8 cellular contexts compared by ENCODE assay signal in genomic region chr1:23424171-23424959, GRCh38. TPM values are rescaled to one million over a fixed set of nuclear protein-coding genes. Genes with fewer than 3 reads are reported as not detected.
A peak's percentile ranks its signal among the peaks of the same experiment; 100 is the strongest.
DNase-seq lines count a peak whose midpoint lies in the region; ATAC-seq and TF ChIP-seq lines count a peak whose summit lies in the region.

TCEA3 (minus strand) TSS chr1:23424748; CDS start chr1:23424633, 115 bp downstream.

- H3K36me3 ChIP-seq in cardiac muscle cell: no peaks in the 10 kb centered on the region
- no peaks in the 10 kb centered on the region for H3K36me3 ChIP-seq in prostate gland

- H3K9me3 Mint-ChIP-seq in activated T-helper 1 cell treated with anti-CD3 and anti-CD28 coated beads, Interleukin-12 subunit alpha, Interleukin-12 subunit beta, Interleukin-2, Interleukin-4 antibody, amounts not matched to agents 30 ng/mL and 10 ng/mL and 1 ng/mL, durations not matched to agents 14 hours and 24 hours and 36 hours: no peaks in the 10 kb centered on the region

- DNase-seq in DMS 273 (lab: John Stamatoyannopoulos, UW; ENCODE audit: unreplicated experiment) (peak; percentile 73), DMS 273 treated with DMSO at 0.1 percent for 48 hours (lab: John Stamatoyannopoulos, UW) (no peak), cardiac muscle cell (ENCODE audit: low read depth in 1 of 2, low spot score in 1 of 2) (peak in 1 of 2 donors; percentile 88), prostate gland (ENCODE audit: low spot score) (peak; percentile 64), SW480 (ENCODE audit: low spot score) (no peak)
- DNase-seq in activated T-helper 1 cell treated with anti-CD3 and anti-CD28 coated beads, Interleukin-12 subunit alpha, Interleukin-12 subunit beta, Interleukin-2, Interleukin-4 antibody, amounts not matched to agents 30 ng/mL and 10 ng/mL and 1 ng/mL, durations not matched to agents 14 hours and 24 hours and 36 hours (ENCODE audit: low spot score): no peak
- DNase-seq in NK-92 treated with Interleukin-12 subunit alpha and Interleukin-12 subunit beta, amount 100 ng/mL, for 24 hours (lab: John Stamatoyannopoulos, UW): no peak

- H3K27me3 Mint-ChIP-seq in activated T-helper 1 cell treated with anti-CD3 and anti-CD28 coated beads, Interleukin-12 subunit alpha, Interleukin-12 subunit beta, Interleukin-2, Interleukin-4 antibody, amounts not matched to agents 30 ng/mL and 10 ng/mL and 1 ng/mL, durations not matched to agents 14 hours and 24 hours and 36 hours (ENCODE audit: insufficient read depth): peaks cover 41% of the 10 kb centered on the region

- peaks cover 19% of the 10 kb centered on the region for H3K4me1 Mint-ChIP-seq in activated T-helper 1 cell treated with anti-CD3 and anti-CD28 coated beads, Interleukin-12 subunit alpha, Interleukin-12 subunit beta, Interleukin-2, Interleukin-4 antibody, amounts not matched to agents 30 ng/mL and 10 ng/mL and 1 ng/mL, durations not matched to agents 14 hours and 24 hours and 36 hours (ENCODE audit: low read depth)

- H3K4me3 ChIP-seq in cardiac muscle cell: peak within 1 kb of the TSS; percentile 52
- peak within 1 kb of the TSS; percentile 67 to 78 for H3K4me3 ChIP-seq in prostate gland

- under 1% methylated on average over 66 of the region's 72 CpGs for WGBS in prostate gland

- peak within 1 kb of the TSS; percentile 95 for H3K27ac ChIP-seq in cardiac muscle cell
- peak within 1 kb of the TSS; percentile 84 to 88 for H3K27ac ChIP-seq in prostate gland

- H3K27me3 ChIP-seq in cardiac muscle cell (no peaks in the 10 kb centered on the region), prostate gland (replicated peaks; ENCODE audit: insufficient read depth) (no peaks in the 10 kb centered on the region)

- no peaks in the 10 kb centered on the region for H3K9me3 ChIP-seq in cardiac muscle cell (ENCODE audit: low read depth)
- no peaks in the 10 kb centered on the region for H3K9me3 ChIP-seq in prostate gland

- TF ChIP-seq CTCF in cardiac muscle cell (IDR thresholded peaks at IDR 0.05; ENCODE audit: low read depth, low read length) (no peak), prostate gland (IDR thresholded peaks at IDR 0.05) (no peak)

- H3K4me3 Mint-ChIP-seq in activated T-helper 1 cell treated with anti-CD3 and anti-CD28 coated beads, Interleukin-12 subunit alpha, Interleukin-12 subunit beta, Interleukin-2, Interleukin-4 antibody, amounts not matched to agents 30 ng/mL and 10 ng/mL and 1 ng/mL, durations not matched to agents 14 hours and 24 hours and 36 hours: peak within 1 kb of the TSS; percentile 82

- H3K27ac Mint-ChIP-seq in activated T-helper 1 cell treated with anti-CD3 and anti-CD28 coated beads, Interleukin-12 subunit alpha, Interleukin-12 subunit beta, Interleukin-2, Interleukin-4 antibody, amounts not matched to agents 30 ng/mL and 10 ng/mL and 1 ng/mL, durations not matched to agents 14 hours and 24 hours and 36 hours: no peak within 1 kb of the TSS

- intact Hi-C loops in activated T-helper 1 cell treated with anti-CD3 and anti-CD28 coated beads, Interleukin-12 subunit alpha, Interleukin-12 subunit beta, Interleukin-2, Interleukin-4 antibody, amounts not matched to agents 30 ng/mL and 10 ng/mL and 1 ng/mL, durations not matched to agents 14 hours and 24 hours and 36 hours (cut with micrococcal nuclease): no loop called here
- intact Hi-C loops in prostate gland (cut with DNase I): loop anchor here (5.0 kb wide), 1 partner anchor 58 kb away; the partner anchor contains the start of gene ASAP3

- H3K4me1 ChIP-seq in cardiac muscle cell (ENCODE audit: low read depth) (peaks cover 29% of the 10 kb centered on the region), prostate gland (replicated peaks) (peaks cover 6% of the 10 kb centered on the region)

- no peaks in the 10 kb centered on the region for H3K36me3 Mint-ChIP-seq in activated T-helper 1 cell treated with anti-CD3 and anti-CD28 coated beads, Interleukin-12 subunit alpha, Interleukin-12 subunit beta, Interleukin-2, Interleukin-4 antibody, amounts not matched to agents 30 ng/mL and 10 ng/mL and 1 ng/mL, durations not matched to agents 14 hours and 24 hours and 36 hours (ENCODE audit: low read depth)

- no peak for ATAC-seq in GM18858 (IDR thresholded peaks at IDR 0.05; ENCODE audit: unreplicated experiment)

- peak; percentile 6 for TF ChIP-seq POLR2A in prostate gland (IDR thresholded peaks at IDR 0.05)

RNA-seq across cellular contexts. Expression of gene TCEA3, which starts in this region (rescaled TPM):
- 2.0 and 2.6 TPM in 2 replicates for total RNA-seq in activated T-helper 1 cell treated with anti-CD3 and anti-CD28 coated beads, Interleukin-12 subunit alpha, Interleukin-12 subunit beta, Interleukin-2, Interleukin-4 antibody, amounts not matched to agents 30 ng/mL and 10 ng/mL and 1 ng/mL, durations not matched to agents 14 hours and 24 hours and 36 hours
- total RNA-seq in cardiac muscle cell: 150 and 203 TPM in 2 replicates
- polyA plus RNA-seq in cardiac muscle cell: 174 and 198 TPM in 2 replicates
- 100 to 1,000 TPM in 1 of 2 donors, 10 to 100 TPM in 1; 65.2 to 115 TPM for total RNA-seq in prostate gland

Comparison
In these comparisons a context has a peak if more than half of its experiments do, and no peak if none do; other contexts are left out.
1. RNA of gene TCEA3 (total RNA-seq): 150 to 203 TPM in cardiac muscle cell and 65.2 to 115 TPM in prostate gland; 2.0 to 2.6 TPM in activated T-helper 1 cell treated with anti-CD3 and anti-CD28 coated beads, Interleukin-12 subunit alpha, Interleukin-12 subunit beta, Interleukin-2, Interleukin-4 antibody, amounts not matched to agents 30 ng/mL and 10 ng/mL and 1 ng/mL, durations not matched to agents 14 hours and 24 hours and 36 hours; every median in the first group is over 10 times any median in the second.
2. DNase-seq: peak in DMS 273 (single experiment) and prostate gland (single experiment); none in DMS 273 treated with DMSO at 0.1 percent for 48 hours (single experiment), activated T-helper 1 cell treated with anti-CD3 and anti-CD28 coated beads, Interleukin-12 subunit alpha, Interleukin-12 subunit beta, Interleukin-2, Interleukin-4 antibody, amounts not matched to agents 30 ng/mL and 10 ng/mL and 1 ng/mL, durations not matched to agents 14 hours and 24 hours and 36 hours (single experiment), NK-92 treated with Interleukin-12 subunit alpha and Interleukin-12 subunit beta, amount 100 ng/mL, for 24 hours (single experiment) and SW480 (single experiment).